In genomic region chr12:129762436-129762835, GRCh38 we compare ENCODE assay signal across 27 cellular contexts.
DNase-seq lines count a peak whose midpoint lies in the region; ATAC-seq, FAIRE-seq and TF ChIP-seq lines count a peak whose summit lies in the region.
"Had no signal": no experiment of that assay in that cellular context is flagged by ENCODE, and none has a peak within 500 bp of the region (broad histone marks: within the 10 kb centered on the region; RNA-seq: fewer than 3 reads in every experiment).

No MANE protein-coding gene starts in this region.

- CTCF ChIA-PET in activated CD8-positive, alpha-beta memory T cell treated with anti-CD3 and anti-CD28 coated beads, Interleukin-2, amount 10 ng/mL, durations not matched to agents 7 days and 5 days (lab: Charles Lee) = no interaction called here

- no peak for ATAC-seq in HG02852 (IDR thresholded peaks at IDR 0.05; ENCODE audit: unreplicated experiment)
- no peak for ATAC-seq in activated CD8-positive, alpha-beta memory T cell treated with anti-CD3 and anti-CD28 coated beads, Interleukin-2, amount 10 ng/mL, durations not matched to agents 7 days and 5 days
- ATAC-seq: PC-3 had no signal

- H3K9me3 Mint-ChIP-seq in activated CD8-positive, alpha-beta memory T cell treated with anti-CD3 and anti-CD28 coated beads, Interleukin-2, amount 10 ng/mL, durations not matched to agents 7 days and 5 days (ENCODE audit: low read depth) = peaks cover 13% of the 10 kb centered on the region

- H3K4me3 Mint-ChIP-seq in activated CD8-positive, alpha-beta memory T cell treated with anti-CD3 and anti-CD28 coated beads, Interleukin-2, amount 10 ng/mL, durations not matched to agents 7 days and 5 days = no peak overlapping the region
- H3K4me3 Mint-ChIP-seq: CD4-positive, alpha-beta memory T cell had no signal

- no peak overlapping the region for H3K9ac ChIP-seq in BLaER1
- H3K9ac ChIP-seq: KMS-11 had no signal

- H3K4me1 ChIP-seq in BLaER1 (no peaks in the 10 kb centered on the region), small intestine (ENCODE audit: control insufficient read depth in 2 of 2, insufficient read depth in 1 of 2, low read depth in 1 of 2, low read length in 1 of 2) (no peaks in the 10 kb centered on the region)
- H3K4me1 ChIP-seq: SJSA1 had no signal

- 78 to 86% (median 81%) methylated on average over 5 of the region's 5 CpGs for WGBS in small intestine, 3 donors

- no peak overlapping the region for H3K4me3 ChIP-seq in BLaER1
- no peak overlapping the region for H3K4me3 ChIP-seq in small intestine (ENCODE audit: low read depth in 1 of 2, low read length in 2 of 2)
- H3K4me3 ChIP-seq: SJSA1 had no signal

- H3K36me3 ChIP-seq in BLaER1 = no peaks in the 10 kb centered on the region
- no peaks in the 10 kb centered on the region for H3K36me3 ChIP-seq in small intestine (ENCODE audit: control insufficient read depth in 2 of 2, insufficient read depth in 2 of 2, low read length in 2 of 2)
- H3K36me3 ChIP-seq: SJSA1 had no signal

- peaks cover 19% of the 10 kb centered on the region for H3K9me3 ChIP-seq in BLaER1
- peaks cover 1% of the 10 kb centered on the region for H3K9me3 ChIP-seq in small intestine (ENCODE audit: control insufficient read depth, low read depth)
- H3K9me3 ChIP-seq: SJSA1 had no signal

- no peaks in the 10 kb centered on the region for H3K4me1 Mint-ChIP-seq in activated CD8-positive, alpha-beta memory T cell treated with anti-CD3 and anti-CD28 coated beads, Interleukin-2, amount 10 ng/mL, durations not matched to agents 7 days and 5 days
- H3K4me1 Mint-ChIP-seq: CD4-positive, alpha-beta memory T cell had no signal

- H3K27ac Mint-ChIP-seq in activated CD8-positive, alpha-beta memory T cell treated with anti-CD3 and anti-CD28 coated beads, Interleukin-2, amount 10 ng/mL, durations not matched to agents 7 days and 5 days = no peak overlapping the region

- H3K27me3 ChIP-seq in BLaER1 (no peaks in the 10 kb centered on the region), small intestine (ENCODE audit: control insufficient read depth in 2 of 2, insufficient read depth in 2 of 2, low read length in 2 of 2) (no peaks in the 10 kb centered on the region)
- H3K27me3 ChIP-seq: SJSA1 had no signal

- H3K36me3 Mint-ChIP-seq in activated CD8-positive, alpha-beta memory T cell treated with anti-CD3 and anti-CD28 coated beads, Interleukin-2, amount 10 ng/mL, durations not matched to agents 7 days and 5 days = no peaks in the 10 kb centered on the region
- H3K36me3 Mint-ChIP-seq: CD4-positive, alpha-beta memory T cell had no signal

- H3K4me2 ChIP-seq in BLaER1 = peak overlapping the region; percentile 4; the same call in 1 of the 2 replicates
- H3K4me2 ChIP-seq: KMS-11 had no signal

- H4K20me1 ChIP-seq in BLaER1 = no peaks in the 10 kb centered on the region

- no peak overlapping the region for H3K27ac ChIP-seq in BLaER1
- H3K27ac ChIP-seq in small intestine (ENCODE audit: low read depth in 1 of 2, low read length in 1 of 2) = no peak overlapping the region
- H3K27ac ChIP-seq: KMS-11, SJSA1 had no signal

- no peak for TF ChIP-seq POLR2A in GM12892 (IDR thresholded peaks at IDR 0.05; ENCODE audit: low read depth, low read length)

- H3K27me3 Mint-ChIP-seq in activated CD8-positive, alpha-beta memory T cell treated with anti-CD3 and anti-CD28 coated beads, Interleukin-2, amount 10 ng/mL, durations not matched to agents 7 days and 5 days = no peaks in the 10 kb centered on the region
- H3K27me3 Mint-ChIP-seq: CD4-positive, alpha-beta memory T cell had no signal

- FAIRE-seq in GM12892 (lab: Jason Lieb, UNC) = no peak
- no peak for FAIRE-seq in small intestine (lab: Jason Lieb, UNC)
- FAIRE-seq: A204.1 had no signal

- DNase-seq in Daoy (ENCODE audit: low read depth) (peak; percentile 85), RPMI7951 (ENCODE audit: low read depth) (peak; percentile 61), kidney tubule cell (ENCODE audit: low spot score) (peak; percentile 53), GM12892 (ENCODE audit: insufficient read length) (no peak), small intestine (no peak)
- no peak for DNase-seq in activated CD8-positive, alpha-beta memory T cell treated with anti-CD3 and anti-CD28 coated beads, Interleukin-2, amount 10 ng/mL, durations not matched to agents 7 days and 5 days
- DNase-seq: AML-193; C1 segment of cervical spinal cord; CD4-positive, alpha-beta memory T cell; COR-L47; DND-41; H7; IMR-90; NCI-H1048; NCI-H1694; NCI-H2081 treated with DMSO at 0.1 percent for 48 hours; NCI-H524; NCI-H748 treated with DMSO at 0.1 percent for 48 hours; NK-92 treated with Interleukin-12 subunit alpha and Interleukin-12 subunit beta, amount 100 ng/mL, for 24 hours; PC-3; Right ventricle myocardium superior; RPMI8226 had no signal

Comparison
In these comparisons a context has a peak if more than half of its experiments do, and no peak if none do; other contexts are left out.
1. DNase-seq: peak in Daoy (single experiment), RPMI7951 (single experiment) and kidney tubule cell (single experiment); none in activated CD8-positive, alpha-beta memory T cell treated with anti-CD3 and anti-CD28 coated beads, Interleukin-2, amount 10 ng/mL, durations not matched to agents 7 days and 5 days (single experiment), GM12892 (single experiment) and small intestine (single experiment).